ENCODE assay signal across 10 cellular contexts in the genomic region with DNA sequence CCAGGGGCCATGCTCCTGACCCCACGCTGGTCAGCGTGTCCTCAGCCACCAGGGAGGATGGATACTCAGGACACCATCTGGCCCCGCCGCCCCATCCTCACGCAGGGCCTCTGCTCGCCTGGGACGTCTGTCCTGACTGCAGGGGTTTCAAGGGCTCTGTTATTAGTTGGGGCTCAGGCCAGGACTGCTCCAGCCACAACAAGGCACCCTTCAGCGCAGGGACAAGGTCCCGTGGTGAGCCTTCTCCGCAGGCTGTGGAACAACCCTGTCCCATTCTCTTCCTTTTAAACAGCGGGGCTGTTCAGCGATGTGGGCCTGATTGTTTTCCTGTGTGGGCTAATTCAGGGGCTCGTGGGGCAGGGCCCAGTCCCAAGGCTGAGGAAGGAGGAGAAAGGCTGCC.
DNase-seq lines count a peak whose midpoint lies in the region; ATAC-seq and TF ChIP-seq lines count a peak whose summit lies in the region.
"Had no signal": no experiment of that assay in that cellular context is flagged by ENCODE, and none has a peak within 500 bp of the region (broad histone marks: within the 10 kb centered on the region; RNA-seq: fewer than 3 reads in every experiment).

No MANE protein-coding gene starts in this region.

- intact Hi-C loops in left ventricle myocardium superior (cut with micrococcal nuclease): no loop called here

- H3K9me3 ChIP-seq in HUES6 (ENCODE audit: control insufficient read depth, insufficient read depth, low read depth, low read length): no peaks in the 10 kb centered on the region
- no peaks in the 10 kb centered on the region for H3K9me3 ChIP-seq in effector memory CD4-positive, alpha-beta T cell (ENCODE audit: control insufficient read depth, low read length)
- no peaks in the 10 kb centered on the region for H3K9me3 ChIP-seq in mucosa of rectum (ENCODE audit: control insufficient read depth in 2 of 2, low read length in 2 of 2)

- H3K9ac ChIP-seq in HUES6 (ENCODE audit: low read length) (peak overlapping the region; percentile 79), mucosa of rectum (ENCODE audit: low read depth in 1 of 2, low read length in 2 of 2) (no peak overlapping the region)

- H3K4me3 ChIP-seq in HUES6 (ENCODE audit: low read depth, low read length) (no peak overlapping the region), mucosa of rectum (ENCODE audit: low read length in 2 of 2) (no peak overlapping the region)
- no peak overlapping the region for H3K4me3 ChIP-seq in effector memory CD4-positive, alpha-beta T cell (ENCODE audit: insufficient read depth, low read depth, low read length, poor library complexity, severe bottlenecking)
- H3K4me3 ChIP-seq: PC-9 had no signal

- no peak for TF ChIP-seq CTCF in HFFc6 (IDR thresholded peaks at IDR 0.05)

- no peak overlapping the region for H3K27ac Mint-ChIP-seq in HFFc6

- no peaks in the 10 kb centered on the region for H3K27me3 ChIP-seq in HUES6 (ENCODE audit: control insufficient read depth, insufficient read depth, low read length)
- H3K27me3 ChIP-seq in effector memory CD4-positive, alpha-beta T cell (replicated peaks; ENCODE audit: control insufficient read depth, insufficient read depth, low read length, poor library complexity, severe bottlenecking): no peaks in the 10 kb centered on the region
- H3K27me3 ChIP-seq in mucosa of rectum (ENCODE audit: control insufficient read depth in 2 of 2, insufficient read depth in 2 of 2, low read length in 2 of 2): no peaks in the 10 kb centered on the region

- H3K36me3 Mint-ChIP-seq in HFFc6 (ENCODE audit: low read depth): no peaks in the 10 kb centered on the region

- H3K4me1 Mint-ChIP-seq in HFFc6 (ENCODE audit: low read depth): no peaks in the 10 kb centered on the region

- H3K36me3 ChIP-seq in HUES6 (ENCODE audit: control insufficient read depth, insufficient read depth, low read length): no peaks in the 10 kb centered on the region
- H3K36me3 ChIP-seq in effector memory CD4-positive, alpha-beta T cell (ENCODE audit: control insufficient read depth, insufficient read depth, low read length): peaks cover 10% of the 10 kb centered on the region
- H3K36me3 ChIP-seq in mucosa of rectum (ENCODE audit: control insufficient read depth in 2 of 2, insufficient read depth in 2 of 2, low read length in 2 of 2): no peaks in the 10 kb centered on the region

- H3K27me3 Mint-ChIP-seq in HFFc6 (ENCODE audit: insufficient read depth): peaks cover 9% of the 10 kb centered on the region

- DNase-seq in C1 segment of cervical spinal cord (lab: John Stamatoyannopoulos, UW): peak in 12 of 14 donors; percentile 6 to 85 (median 74)
- no peak for DNase-seq in effector memory CD4-positive, alpha-beta T cell
- DNase-seq in HFFc6: no peak
- no peak for DNase-seq in NCI-H1436 (lab: John Stamatoyannopoulos, UW)
- no peak for DNase-seq in left ventricle myocardium superior
- DNase-seq: PC-9; stimulated activated CD4-positive, alpha-beta T cell treated with anti-CD3 and anti-CD28 coated beads, Interleukin-2, amount 100 ng/mL, for 48 hours had no signal

- H3K4me1 ChIP-seq in HUES6 (ENCODE audit: control insufficient read depth, insufficient read depth, low read length) (peaks cover 60% of the 10 kb centered on the region), mucosa of rectum (ENCODE audit: control insufficient read depth in 2 of 2, insufficient read depth in 2 of 2, low read length in 2 of 2) (peaks cover 41 to 51% of the 10 kb centered on the region in 2 donors)
- peaks cover 69% of the 10 kb centered on the region for H3K4me1 ChIP-seq in effector memory CD4-positive, alpha-beta T cell (ENCODE audit: control insufficient read depth, insufficient read depth, low read length, poor library complexity, severe bottlenecking)

- no peaks in the 10 kb centered on the region; the same call in 1 of the 2 replicates for H3K9me3 Mint-ChIP-seq in HFFc6

- H3K4me3 Mint-ChIP-seq in HFFc6: no peak overlapping the region

- H3K27ac ChIP-seq in HUES6 (ENCODE audit: low read depth, low read length) (peak overlapping the region; percentile 89), mucosa of rectum (ENCODE audit: low read depth in 2 of 2, low read length in 2 of 2) (peak overlapping the region; percentile 36 to 65)
- peak overlapping the region; percentile 40 for H3K27ac ChIP-seq in effector memory CD4-positive, alpha-beta T cell (ENCODE audit: insufficient read depth, low read length, poor library complexity, severe bottlenecking)
- H3K27ac ChIP-seq: PC-9 had no signal

- no peak for ATAC-seq in HG03432 (IDR thresholded peaks at IDR 0.05; ENCODE audit: unreplicated experiment)
- ATAC-seq in left ventricle myocardium superior: no peak

Comparison
In these comparisons a context has a peak if more than half of its experiments do, and no peak if none do; other contexts are left out.
1. DNase-seq: peak in C1 segment of cervical spinal cord (12 of 14); none in effector memory CD4-positive, alpha-beta T cell (0 of 3), HFFc6 (single experiment), NCI-H1436 (single experiment) and left ventricle myocardium superior (single experiment).
2. Peak in every context shown above with its lines, with median percentiles within 50 percentile points of each other: H3K27ac ChIP-seq.